Comparison of ENCODE assay signal across 33 cellular contexts in genomic region chr10:36017141-36017540, GRCh38.
"Had no signal": no experiment of that assay in that cellular context is flagged by ENCODE, and none has a peak within 500 bp of the region (broad histone marks: within the 10 kb centered on the region; RNA-seq: fewer than 3 reads in every experiment).

No MANE protein-coding gene starts in this region.

- H3K4me1 Mint-ChIP-seq: activated CD4-positive, alpha-beta memory T cell treated with anti-CD3 and anti-CD28 coated beads, Interleukin-2, amount 10 ng/mL, durations not matched to agents 7 days and 5 days; activated CD8-positive, alpha-beta memory T cell treated with anti-CD3 and anti-CD28 coated beads, Interleukin-2, amount 10 ng/mL, durations not matched to agents 7 days and 5 days; activated naive CD8-positive, alpha-beta T cell treated with anti-CD3 and anti-CD28 coated beads for 36 hours; T-cell; T-helper 17 cell had no signal

- H3K4me2 ChIP-seq: KMS-11, PC-9 had no signal

- H3K27ac ChIP-seq: body of pancreas, KMS-11, PC-9, RWPE1, VCaP had no signal

- H3K4me3 Mint-ChIP-seq: activated CD4-positive, alpha-beta memory T cell treated with anti-CD3 and anti-CD28 coated beads, Interleukin-2, amount 10 ng/mL, durations not matched to agents 7 days and 5 days; activated CD8-positive, alpha-beta memory T cell treated with anti-CD3 and anti-CD28 coated beads, Interleukin-2, amount 10 ng/mL, durations not matched to agents 7 days and 5 days; activated naive CD8-positive, alpha-beta T cell treated with anti-CD3 and anti-CD28 coated beads for 36 hours; T-cell; T-helper 17 cell had no signal

- H3K9me3 Mint-ChIP-seq: activated naive CD8-positive, alpha-beta T cell treated with anti-CD3 and anti-CD28 coated beads for 36 hours had no signal

- DNase-seq: activated CD4-positive, alpha-beta memory T cell treated with anti-CD3 and anti-CD28 coated beads, Interleukin-2, amount 10 ng/mL, durations not matched to agents 7 days and 5 days; activated CD4-positive, alpha-beta T cell treated with anti-CD3 and anti-CD28 coated beads for 1 hour; activated CD4-positive, alpha-beta T cell treated with anti-CD3 and anti-CD28 coated beads for 48 hours; activated CD4-positive, CD25-positive, alpha-beta regulatory T cell; activated CD8-positive, alpha-beta memory T cell treated with anti-CD3 and anti-CD28 coated beads for 24 hours; activated CD8-positive, alpha-beta memory T cell treated with anti-CD3 and anti-CD28 coated beads, Interleukin-2, amount 10 ng/mL, durations not matched to agents 7 days and 5 days; activated CD8-positive, alpha-beta memory T cell treated with anti-CD3 and anti-CD28 coated beads, Interleukin-2, amount 50 U/mL, for 48 hours; activated effector memory CD4-positive, alpha-beta T cell treated with Interleukin-2 at 50 U/mL for 16 hours; activated naive CD4-positive, alpha-beta T cell treated with anti-CD3 and anti-CD28 coated beads, Interleukin-2, amount 50 U/mL, for 16 hours; activated naive CD8-positive, alpha-beta T cell treated with anti-CD3 and anti-CD28 coated beads for 36 hours; activated T-cell treated with anti-CD3 and anti-CD28 coated beads, Interleukin-2, amount 50 U/mL, for 48 hours; body of pancreas; central memory CD4-positive, alpha-beta T cell; NCI-H1092 treated with DMSO at 0.1 percent for 48 hours; NCI-H1417; NCI-H146; NCI-H187; NCI-H2081; NCI-H2171 treated with DMSO at 0.1 percent for 48 hours; NCI-H226; NCI-H446 treated with DMSO at 0.1 percent for 48 hours; NCI-H69; NK-92 treated with Interleukin-12 subunit alpha and Interleukin-12 subunit beta, amount 100 ng/mL, for 24 hours; PC-9; SIG-M5; T-cell; T-helper 17 cell; T-helper 9 cell had no signal

- H3K27me3 ChIP-seq: body of pancreas had no signal

- H3K9ac ChIP-seq: KMS-11 had no signal

- H3K27ac Mint-ChIP-seq: activated CD4-positive, alpha-beta memory T cell treated with anti-CD3 and anti-CD28 coated beads, Interleukin-2, amount 10 ng/mL, durations not matched to agents 7 days and 5 days; activated CD8-positive, alpha-beta memory T cell treated with anti-CD3 and anti-CD28 coated beads, Interleukin-2, amount 10 ng/mL, durations not matched to agents 7 days and 5 days; activated naive CD8-positive, alpha-beta T cell treated with anti-CD3 and anti-CD28 coated beads for 36 hours; T-cell; T-helper 17 cell had no signal

- H3K9me3 ChIP-seq: body of pancreas had no signal

- H3K4me1 ChIP-seq: body of pancreas had no signal

- H3K4me3 ChIP-seq: body of pancreas, PC-9 had no signal

- ATAC-seq: activated CD8-positive, alpha-beta memory T cell treated with anti-CD3 and anti-CD28 coated beads, Interleukin-2, amount 10 ng/mL, durations not matched to agents 7 days and 5 days; body of pancreas; Right ventricle myocardium inferior; SK-N-SH treated with all-trans-retinoic acid at 6 μM for 48 hours; T-cell; T-helper 17 cell had no signal

- H2AFZ ChIP-seq: PC-9 had no signal

- H3K27me3 Mint-ChIP-seq: activated CD4-positive, alpha-beta memory T cell treated with anti-CD3 and anti-CD28 coated beads, Interleukin-2, amount 10 ng/mL, durations not matched to agents 7 days and 5 days; activated CD8-positive, alpha-beta memory T cell treated with anti-CD3 and anti-CD28 coated beads, Interleukin-2, amount 10 ng/mL, durations not matched to agents 7 days and 5 days; activated naive CD8-positive, alpha-beta T cell treated with anti-CD3 and anti-CD28 coated beads for 36 hours; T-cell; T-helper 17 cell had no signal

- H3K36me3 Mint-ChIP-seq: activated CD8-positive, alpha-beta memory T cell treated with anti-CD3 and anti-CD28 coated beads, Interleukin-2, amount 10 ng/mL, durations not matched to agents 7 days and 5 days; activated naive CD8-positive, alpha-beta T cell treated with anti-CD3 and anti-CD28 coated beads for 36 hours; T-cell had no signal
